In genomic region chr3:55330355-55330754, GRCh38 we compare ENCODE assay signal across 12 cellular contexts.
A peak's percentile ranks its signal among the peaks of the same experiment; 100 is the strongest.
DNase-seq lines count a peak whose midpoint lies in the region; FAIRE-seq and TF ChIP-seq lines count a peak whose summit lies in the region.
"Had no signal": no experiment of that assay in that cellular context is flagged by ENCODE, and none has a peak within 500 bp of the region (broad histone marks: within the 10 kb centered on the region; RNA-seq: fewer than 3 reads in every experiment).

No MANE protein-coding gene starts in this region.

- POLR2A ChIA-PET in HEK293 (lab: Yijun Ruan, JAX), result no interaction called here

- H3K36me3 ChIP-seq in HEK293 (ENCODE audit: control insufficient read depth in 2 of 2, insufficient read depth in 1 of 2, low read length in 2 of 2) (no peaks in the 10 kb centered on the region), keratinocyte (ENCODE audit: control insufficient read depth in 2 of 2, extremely low read depth in 1 of 2, insufficient read depth in 2 of 2, low read length in 2 of 2) (no peaks in the 10 kb centered on the region), colonic mucosa (no peaks in the 10 kb centered on the region), kidney (ENCODE audit: control insufficient read depth in 1 of 2, insufficient read depth in 2 of 2, low read length in 2 of 2) (no peaks in the 10 kb centered on the region)

- FAIRE-seq in keratinocyte (lab: Jason Lieb, UNC), result peak; percentile 75
- FAIRE-seq in kidney (lab: Jason Lieb, UNC), result no peak
- FAIRE-seq: GM18507 had no signal

- dilution Hi-C loops in keratinocyte (cut with MboI; ENCODE audit: extremely low pct_ligation_motif_present, low sequenced_read_pairs), result no loop called here

- H3K27me3 ChIP-seq in keratinocyte (ENCODE audit: control insufficient read depth, extremely low read depth, insufficient read depth, low read length), result no peaks in the 10 kb centered on the region
- no peaks in the 10 kb centered on the region for H3K27me3 ChIP-seq in colonic mucosa

- no peaks in the 10 kb centered on the region for H3K9me3 ChIP-seq in HEK293 (ENCODE audit: control insufficient read depth, insufficient read depth, low read depth, low read length)
- no peaks in the 10 kb centered on the region for H3K9me3 ChIP-seq in keratinocyte (ENCODE audit: control insufficient read depth, low read depth, low read length)
- H3K9me3 ChIP-seq in colonic mucosa, result no peaks in the 10 kb centered on the region
- H3K9me3 ChIP-seq in kidney (ENCODE audit: control insufficient read depth in 1 of 2, low read length in 2 of 2), result no peaks in the 10 kb centered on the region

- TF ChIP-seq CTCF in HEK293 (tag by site-specific recombination; IDR thresholded peaks at IDR 0.05) (no peak), keratinocyte (optimal IDR thresholded peaks at IDR 0.05 in 1 of 3, IDR thresholded peaks at IDR 0.05 in 1 of 3, conservative IDR thresholded peaks at IDR 0.05 in 1 of 3; ENCODE audit: extremely low read depth in 1 of 3, insufficient read depth in 2 of 3, low read length in 3 of 3) (no peak), colonic mucosa (IDR thresholded peaks at IDR 0.05) (no peak), kidney (IDR thresholded peaks at IDR 0.05; ENCODE audit: borderline replicate concordance, extremely low read depth, insufficient read depth) (no peak)

- no peak overlapping the region for H3K4me3 ChIP-seq in HEK293 (ENCODE audit: low read depth, low read length)
- H3K4me3 ChIP-seq in keratinocyte (ENCODE audit: control insufficient read depth in 2 of 3, extremely low read depth in 1 of 3, insufficient read depth in 2 of 3, low read depth in 1 of 3, low read length in 3 of 3), result no peak overlapping the region
- no peak overlapping the region for H3K4me3 ChIP-seq in colonic mucosa
- H3K4me3 ChIP-seq in kidney (ENCODE audit: low read length in 2 of 2), result no peak overlapping the region

- no peaks in the 10 kb centered on the region for H4K20me1 ChIP-seq in keratinocyte (ENCODE audit: control insufficient read depth, extremely low read depth, insufficient read depth, low read length)

- no peaks in the 10 kb centered on the region for H3K9me1 ChIP-seq in keratinocyte (ENCODE audit: control insufficient read depth, extremely low read depth, insufficient read depth, low read length)

- H3K79me2 ChIP-seq in keratinocyte (ENCODE audit: control insufficient read depth, insufficient read depth, low read length), result no peaks in the 10 kb centered on the region

- no peak overlapping the region for H3K4me2 ChIP-seq in keratinocyte (ENCODE audit: control insufficient read depth, extremely low read depth, insufficient read depth, low read depth, low read length)

- intact Hi-C loops in colonic mucosa (cut with DNase I), result no loop called here
- intact Hi-C loops in kidney (cut with DNase I), result no loop called here

- H3K27ac ChIP-seq in HEK293 (ENCODE audit: extremely low read depth, low read depth, low read length) (no peak overlapping the region), keratinocyte (ENCODE audit: control insufficient read depth, insufficient read depth, low read length) (no peak overlapping the region), colonic mucosa (no peak overlapping the region), kidney (ENCODE audit: low read depth in 2 of 2, low read length in 2 of 2) (no peak overlapping the region)

- H2AFZ ChIP-seq in keratinocyte (ENCODE audit: control insufficient read depth, low read length), result no peak overlapping the region

- no peaks in the 10 kb centered on the region for H3K4me1 ChIP-seq in HEK293 (ENCODE audit: control insufficient read depth, insufficient read depth, low read length)
- no peaks in the 10 kb centered on the region for H3K4me1 ChIP-seq in keratinocyte (ENCODE audit: control insufficient read depth, extremely low read depth, insufficient read depth, low read length)
- H3K4me1 ChIP-seq in colonic mucosa, result no peaks in the 10 kb centered on the region
- no peaks in the 10 kb centered on the region for H3K4me1 ChIP-seq in kidney (ENCODE audit: control insufficient read depth in 1 of 2, insufficient read depth in 1 of 2, low read depth in 1 of 2, low read length in 2 of 2)

- H3K9ac ChIP-seq in keratinocyte (ENCODE audit: control insufficient read depth, extremely low read depth, insufficient read depth, low read length), result no peak overlapping the region
- no peak overlapping the region for H3K9ac ChIP-seq in colonic mucosa (ENCODE audit: low read depth in 2 of 2, low read length in 2 of 2)
- H3K9ac ChIP-seq in kidney (ENCODE audit: low read length in 2 of 2), result no peak overlapping the region

- peak; percentile 93 for DNase-seq in A172 (ENCODE audit: low spot score)
- peak; percentile 98 for DNase-seq in amniotic epithelial cell (ENCODE audit: low read depth)
- DNase-seq in keratinocyte (ENCODE audit: low read depth, low spot score), result peak; percentile 9
- DNase-seq in HuH-7.5 (ENCODE audit: low spot score), result no peak
- no peak for DNase-seq in colonic mucosa
- no peak for DNase-seq in kidney
- DNase-seq in stimulated activated CD4-positive, alpha-beta T cell treated with anti-CD3 and anti-CD28 coated beads, Interleukin-12 subunit alpha, Interleukin-12 subunit beta, amount 100 ng/mL, for 4 hours, result no peak
- DNase-seq: CD4-positive, CD25-positive, alpha-beta regulatory T cell; glutamatergic neuron; nucleus accumbens had no signal

- CTCF ChIA-PET in HEK293 (lab: Yijun Ruan, JAX), result interaction anchor here (0.7 to 1.1 kb wide), 2 partner anchors 279 to 408 kb away, joined by 3 read pairs; no protein-coding TSS in a partner anchor

TF ChIP-seq in HEK293, 187 proteins besides CTCF, POLR2A, EP300 and RAD21:
- TF ChIP-seq ZNF354C (tag by site-specific recombination; IDR thresholded peaks at IDR 0.05; ENCODE audit: borderline replicate concordance, low read depth) (no peak), BCL6B (tag by site-specific recombination; IDR thresholded peaks at IDR 0.05) (0 out of 2 replicates have a peak, but pooled peaks have one; percentile 13), ZNF555 (tag by site-specific recombination; conservative IDR thresholded peaks at IDR 0.05) (no peak)

Comparison
In these comparisons a context has a peak if more than half of its experiments do, and no peak if none do; other contexts are left out.
1. DNase-seq: peak in A172 (single experiment), amniotic epithelial cell (single experiment) and keratinocyte (single experiment); none in HuH-7.5 (single experiment), colonic mucosa (single experiment), kidney (single experiment) and stimulated activated CD4-positive, alpha-beta T cell treated with anti-CD3 and anti-CD28 coated beads, Interleukin-12 subunit alpha, Interleukin-12 subunit beta, amount 100 ng/mL, for 4 hours (single experiment).